ENCODE assay signal across 8 cellular contexts in genomic region chr11:76380161-76380976, GRCh38. TPM values are rescaled to one million over a fixed set of nuclear protein-coding genes. Genes with fewer than 3 reads are reported as not detected.
A peak's percentile ranks its signal among the peaks of the same experiment; 100 is the strongest.
DNase-seq lines count a peak whose midpoint lies in the region; ATAC-seq, FAIRE-seq and TF ChIP-seq lines count a peak whose summit lies in the region.

No MANE protein-coding gene starts in this region.

- H3K27me3 Mint-ChIP-seq in progenitor cell of endocrine pancreas = no peaks in the 10 kb centered on the region

- peaks cover 26% of the 10 kb centered on the region for H3K4me1 Mint-ChIP-seq in progenitor cell of endocrine pancreas (ENCODE audit: low read depth)

- peak; percentile 20 for TF ChIP-seq POLR2A in GM15510 (IDR thresholded peaks at IDR 0.05; ENCODE audit: borderline replicate concordance, extremely low read depth, insufficient read length)

- DNase-seq in OCI-M1 (lab: John Stamatoyannopoulos, UW) = peak; percentile 83
- DNase-seq in activated gamma-delta T cell treated with Interleukin-2 at 50 U/mL for 16 hours = peak; percentile 46
- peak; percentile 57 for DNase-seq in Right ventricle myocardium superior
- DNase-seq in progenitor cell of endocrine pancreas (ENCODE audit: low spot score, unreplicated experiment) = no peak
- DNase-seq in urothelium cell line (ENCODE audit: low spot score) = peak; percentile 37
- DNase-seq in NCI-H1694 treated with DMSO at 0.1 percent for 48 hours (lab: John Stamatoyannopoulos, UW) = no peak

- H3K36me3 Mint-ChIP-seq in progenitor cell of endocrine pancreas (ENCODE audit: insufficient read depth) = peaks cover 3% of the 10 kb centered on the region

- peak overlapping the region; percentile 94 for H3K27ac Mint-ChIP-seq in progenitor cell of endocrine pancreas

- peak overlapping the region; percentile 86 for H3K4me3 Mint-ChIP-seq in progenitor cell of endocrine pancreas (ENCODE audit: low read depth)

- H3K9me3 Mint-ChIP-seq in progenitor cell of endocrine pancreas (ENCODE audit: low read depth) = no peaks in the 10 kb centered on the region

- TF ChIP-seq CTCF in progenitor cell of endocrine pancreas (IDR thresholded peaks at IDR 0.05; ENCODE audit: unreplicated experiment) = no peak

- peak; percentile 10 for ATAC-seq in HG02840 (IDR thresholded peaks at IDR 0.05; ENCODE audit: low FRiP score, unreplicated experiment)
- no peak for ATAC-seq in Right ventricle myocardium superior (ENCODE audit: poor library complexity)

- FAIRE-seq in urothelium cell line (lab: Jason Lieb, UNC) = peak; percentile 9

- intact Hi-C loops in Right ventricle myocardium superior (cut with DNase I) = loop anchor here (10.0 kb wide), 1 partner anchor 64 kb away; the partner anchor contains the start of gene EMSY

RNA-seq across cellular contexts. Expression of gene THAP12, which starts 0.6 kb away (rescaled TPM):
- 18.3 TPM for total RNA-seq in Right ventricle myocardium superior
- 51.1 and 52.4 TPM in 2 replicates for total RNA-seq in progenitor cell of endocrine pancreas

RNA-seq across cellular contexts. Expression of gene GVQW3, which starts 0.8 kb away (rescaled TPM):
- 1.5 TPM for total RNA-seq in Right ventricle myocardium superior
- total RNA-seq in progenitor cell of endocrine pancreas = 16.6 and 17.5 TPM in 2 replicates

Comparison
In these comparisons a context has a peak if more than half of its experiments do, and no peak if none do; other contexts are left out.
1. DNase-seq: peak in OCI-M1 (single experiment), activated gamma-delta T cell treated with Interleukin-2 at 50 U/mL for 16 hours (single experiment), Right ventricle myocardium superior (single experiment) and urothelium cell line (single experiment); none in progenitor cell of endocrine pancreas (single experiment) and NCI-H1694 treated with DMSO at 0.1 percent for 48 hours (single experiment).